12 cellular contexts compared by ENCODE assay signal in the genomic region with DNA sequence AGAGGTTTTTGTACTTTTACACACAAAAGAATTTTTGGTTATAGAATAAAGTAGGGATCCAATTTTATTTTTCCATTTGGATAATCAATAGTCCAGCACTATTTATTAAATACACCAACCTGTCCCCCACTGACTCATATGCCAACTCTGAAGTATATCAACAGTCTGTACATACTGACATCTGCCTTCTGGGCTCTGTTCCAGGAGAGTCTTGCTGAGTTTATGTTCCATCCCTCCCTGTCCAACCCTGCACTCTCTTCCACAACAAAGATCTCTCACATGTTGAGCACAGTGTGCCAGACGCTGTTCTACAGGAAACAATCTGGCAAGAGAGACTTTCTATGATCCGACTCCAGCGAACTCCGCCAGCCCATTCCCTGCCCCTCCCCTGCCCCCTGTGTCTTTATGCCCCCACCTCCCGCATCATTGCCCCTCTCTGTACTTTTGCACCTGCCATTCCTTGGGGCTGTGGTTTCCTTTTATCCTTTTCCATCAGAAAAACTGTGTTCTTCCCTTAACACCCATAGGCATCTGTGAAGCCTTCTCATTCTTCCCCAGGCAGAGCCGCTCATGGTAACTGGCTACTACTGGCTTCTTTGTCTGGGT. TPM values are rescaled to one million over a fixed set of nuclear protein-coding genes. Genes with fewer than 3 reads are reported as not detected.
A peak's percentile ranks its signal among the peaks of the same experiment; 100 is the strongest.
DNase-seq lines count a peak whose midpoint lies in the region; ATAC-seq and TF ChIP-seq lines count a peak whose summit lies in the region.
"Had no signal": no experiment of that assay in that cellular context is flagged by ENCODE, and none has a peak within 500 bp of the region (broad histone marks: within the 10 kb centered on the region; RNA-seq: fewer than 3 reads in every experiment).

No MANE protein-coding gene starts in this region.

- no peaks in the 10 kb centered on the region for H3K79me2 ChIP-seq in GM23248 (ENCODE audit: insufficient read depth)

- no peaks in the 10 kb centered on the region for H4K20me1 ChIP-seq in GM23248 (ENCODE audit: insufficient read depth)

- H3K36me3 ChIP-seq in GM23248 (ENCODE audit: low read depth) (no peaks in the 10 kb centered on the region), prostate gland (no peaks in the 10 kb centered on the region)

- no peak for TF ChIP-seq POLR2A in prostate gland (IDR thresholded peaks at IDR 0.05)

- TF ChIP-seq CTCF in prostate gland (IDR thresholded peaks at IDR 0.05) = no peak

- H3K27ac ChIP-seq in GM23248 (no peak overlapping the region), prostate gland (no peak overlapping the region)

- intact Hi-C loops in prostate gland (cut with DNase I) = no loop called here

- WGBS in GM23248 (ENCODE audit: low coverage in 1 of 2, low lambda C conversion rate in 2 of 2, missing lambda C conversion rate in 2 of 2), 2 experiments = 6 to 7% methylated on average over 2 to 6 of the region's 6 CpGs
- 7% methylated on average over 6 of the region's 6 CpGs for WGBS in prostate gland

- H3F3A ChIP-seq in GM23248 (ENCODE audit: insufficient read depth) = no peaks in the 10 kb centered on the region

- H3K4me1 ChIP-seq in GM23248 (ENCODE audit: insufficient read depth) = no peaks in the 10 kb centered on the region
- no peaks in the 10 kb centered on the region for H3K4me1 ChIP-seq in prostate gland (replicated peaks)

- no peak overlapping the region for H2AFZ ChIP-seq in GM23248

- H3K4me2 ChIP-seq in GM23248 (ENCODE audit: unreplicated experiment) = no peak overlapping the region
- H3K4me2 ChIP-seq: smooth muscle cell had no signal

- ATAC-seq in HG02884 (IDR thresholded peaks at IDR 0.05; ENCODE audit: unreplicated experiment) = no peak
- no peak for ATAC-seq in GM19467 (IDR thresholded peaks at IDR 0.05; ENCODE audit: unreplicated experiment)
- ATAC-seq in HG02642 (IDR thresholded peaks at IDR 0.05; ENCODE audit: poor library complexity, unreplicated experiment) = no peak

- H3K27me3 ChIP-seq in GM23248 (replicated peaks; ENCODE audit: insufficient read depth) (peaks cover 37% of the 10 kb centered on the region), prostate gland (replicated peaks; ENCODE audit: insufficient read depth) (no peaks in the 10 kb centered on the region)

- no peak overlapping the region for H3K9ac ChIP-seq in GM23248

- peak; percentile 47 for DNase-seq in GM23248
- DNase-seq in NCI-H345 (lab: John Stamatoyannopoulos, UW) = peak; percentile 96
- DNase-seq in dermis blood vessel endothelial cell = peak; percentile 88
- peak; percentile 67 for DNase-seq in prostate gland (ENCODE audit: low spot score)
- DNase-seq in activated T-cell treated with anti-CD3 and anti-CD28 coated beads, Interleukin-2, amount 50 U/mL, for 48 hours = no peak
- DNase-seq: activated CD8-positive, alpha-beta memory T cell treated with anti-CD3 and anti-CD28 coated beads, Interleukin-2, amount 50 U/mL, for 4 hours; NCI-H187 had no signal

- in situ Hi-C loops in GM23248 (cut with MboI) = no loop called here

- no peaks in the 10 kb centered on the region for H3K9me2 ChIP-seq in GM23248 (ENCODE audit: insufficient read depth)

- no peaks in the 10 kb centered on the region for H3K9me3 ChIP-seq in GM23248 (ENCODE audit: low read depth)
- H3K9me3 ChIP-seq in prostate gland = no peaks in the 10 kb centered on the region

- H3K4me3 ChIP-seq in GM23248 (no peak overlapping the region), prostate gland (no peak overlapping the region)
- H3K4me3 ChIP-seq: smooth muscle cell had no signal

RNA-seq across cellular contexts. Expression of a gene that starts 3.3 kb away (rescaled TPM):
- total RNA-seq in GM23248 (2014; rRNA removed; shearing (Covaris generic)) = not detected in 2 replicates
- polyA plus RNA-seq in GM23248 (2016; fragmentation: Nextera tagmentation; extraction: Ambion mirVana) = not detected in 2 replicates
- total RNA-seq in dermis blood vessel endothelial cell = not detected in 2 replicates
- total RNA-seq in prostate gland = not detected
- total RNA-seq: smooth muscle cell, urinary bladder had no signal
- polyA plus RNA-seq: smooth muscle cell, urinary bladder had no signal

RNA-seq across cellular contexts. Expression of a gene that starts 46.3 kb away (rescaled TPM):
- not detected in 2 replicates for total RNA-seq in GM23248 (2014; rRNA removed; shearing (Covaris generic))
- not detected in 2 replicates for polyA plus RNA-seq in GM23248 (2016; fragmentation: Nextera tagmentation; extraction: Ambion mirVana)
- total RNA-seq in dermis blood vessel endothelial cell (not detected in 2 replicates), prostate gland (not detected)
- total RNA-seq: smooth muscle cell, urinary bladder had no signal
- polyA plus RNA-seq: smooth muscle cell, urinary bladder had no signal

RNA-seq across cellular contexts. Expression of a gene that starts 49.9 kb away (rescaled TPM):
- 62.5 and 64.4 TPM in 2 replicates for total RNA-seq in GM23248 (2014; rRNA removed; shearing (Covaris generic))
- 30.3 and 30.6 TPM in 2 replicates for polyA plus RNA-seq in GM23248 (2016; fragmentation: Nextera tagmentation; extraction: Ambion mirVana)
- total RNA-seq in dermis blood vessel endothelial cell (108 and 119 TPM in 2 replicates), prostate gland (10 to 100 TPM; 75.1 to 94.5 TPM)

Comparison
In these comparisons a context has a peak if more than half of its experiments do, and no peak if none do; other contexts are left out.
1. DNase-seq: peak in GM23248 (single experiment), NCI-H345 (single experiment), dermis blood vessel endothelial cell (single experiment) and prostate gland (single experiment); none in activated T-cell treated with anti-CD3 and anti-CD28 coated beads, Interleukin-2, amount 50 U/mL, for 48 hours (0 of 2).